In genomic region chr1:100746542-100746932, GRCh38 we compare ENCODE assay signal across 22 cellular contexts. TPM values are rescaled to one million over a fixed set of nuclear protein-coding genes. Genes with fewer than 3 reads are reported as not detected.
"Had no signal": no experiment of that assay in that cellular context is flagged by ENCODE, and none has a peak within 500 bp of the region (broad histone marks: within the 10 kb centered on the region; RNA-seq: fewer than 3 reads in every experiment).

No MANE protein-coding gene starts in this region.

- H3K27ac Mint-ChIP-seq: activated CD4-positive, alpha-beta T cell treated with anti-CD3 and anti-CD28 coated beads, Interleukin-2, amount 10 ng/mL, durations not matched to agents 7 days and 5 days; activated naive CD4-positive, alpha-beta T cell treated with anti-CD3 and anti-CD28 coated beads, Interleukin-2, amount 10 ng/mL, durations not matched to agents 7 days and 5 days; endodermal cell; progenitor cell of endocrine pancreas had no signal

- H3K36me3 Mint-ChIP-seq: activated naive CD4-positive, alpha-beta T cell treated with anti-CD3 and anti-CD28 coated beads, Interleukin-2, amount 10 ng/mL, durations not matched to agents 7 days and 5 days; naive B cell had no signal

- H3K4me1 Mint-ChIP-seq: activated CD4-positive, alpha-beta T cell treated with anti-CD3 and anti-CD28 coated beads, Interleukin-2, amount 10 ng/mL, durations not matched to agents 7 days and 5 days; activated naive CD4-positive, alpha-beta T cell treated with anti-CD3 and anti-CD28 coated beads, Interleukin-2, amount 10 ng/mL, durations not matched to agents 7 days and 5 days; endodermal cell; naive B cell had no signal

- H3K9me3 ChIP-seq: ascending aorta, colonic mucosa, gastroesophageal sphincter, lower lobe of right lung, sigmoid colon, upper lobe of left lung had no signal

- H3K4me3 Mint-ChIP-seq: activated CD4-positive, alpha-beta T cell treated with anti-CD3 and anti-CD28 coated beads, Interleukin-2, amount 10 ng/mL, durations not matched to agents 7 days and 5 days; activated naive CD4-positive, alpha-beta T cell treated with anti-CD3 and anti-CD28 coated beads, Interleukin-2, amount 10 ng/mL, durations not matched to agents 7 days and 5 days; endodermal cell; naive B cell had no signal

- ATAC-seq: gastroesophageal sphincter, lower lobe of right lung had no signal

- DNase-seq: activated CD4-positive, alpha-beta T cell treated with anti-CD3 and anti-CD28 coated beads, Interleukin-2, amount 10 ng/mL, durations not matched to agents 7 days and 5 days; activated CD4-positive, CD25-positive, alpha-beta regulatory T cell treated with anti-CD3 and anti-CD28 coated beads, Interleukin-2, amount 50 U/mL, for 72 hours; activated CD8-positive, alpha-beta memory T cell treated with anti-CD3 and anti-CD28 coated beads for 24 hours; activated effector memory CD4-positive, alpha-beta T cell treated with anti-CD3 and anti-CD28 coated beads, Interleukin-2, amount 50 U/mL, for 16 hours; activated naive CD4-positive, alpha-beta T cell treated with anti-CD3 and anti-CD28 coated beads, Interleukin-2, amount 10 ng/mL, durations not matched to agents 7 days and 5 days; colonic mucosa; dorsolateral prefrontal cortex; endodermal cell; head of caudate nucleus; lower lobe of right lung; naive B cell; retina; sigmoid colon; stimulated activated CD4-positive, alpha-beta T cell treated with anti-CD3 and anti-CD28 coated beads, Interleukin-15, amount 100 ng/mL, for 24 hours; stimulated activated naive CD4-positive, alpha-beta T cell; SW 1271; upper lobe of left lung; WERI-Rb-1 had no signal

- H3K27me3 Mint-ChIP-seq: progenitor cell of endocrine pancreas had no signal

- H3K9me3 Mint-ChIP-seq: activated CD4-positive, alpha-beta T cell treated with anti-CD3 and anti-CD28 coated beads, Interleukin-2, amount 10 ng/mL, durations not matched to agents 7 days and 5 days; activated naive CD4-positive, alpha-beta T cell treated with anti-CD3 and anti-CD28 coated beads, Interleukin-2, amount 10 ng/mL, durations not matched to agents 7 days and 5 days; endodermal cell had no signal

RNA-seq across cellular contexts. Expression of gene VCAM1, which starts 27.0 kb away (rescaled TPM):
- total RNA-seq: activated CD4-positive, alpha-beta T cell treated with anti-CD3 and anti-CD28 coated beads, Interleukin-2, amount 10 ng/mL, durations not matched to agents 7 days and 5 days; progenitor cell of endocrine pancreas had no signal
- polyA plus RNA-seq: keratinocyte had no signal
